Comparison of ENCODE assay signal across 33 cellular contexts in genomic region chr2:135557533-135557932, GRCh38. TPM values are rescaled to one million over a fixed set of nuclear protein-coding genes. Genes with fewer than 3 reads are reported as not detected.
DNase-seq lines count a peak whose midpoint lies in the region; ATAC-seq and TF ChIP-seq lines count a peak whose summit lies in the region.
"Had no signal": no experiment of that assay in that cellular context is flagged by ENCODE, and none has a peak within 500 bp of the region (broad histone marks: within the 10 kb centered on the region; RNA-seq: fewer than 3 reads in every experiment).

No MANE protein-coding gene starts in this region.

- no peaks in the 10 kb centered on the region for H3K9me3 Mint-ChIP-seq in activated T-helper 17 cell treated with anti-CD3 and anti-CD28 coated beads, Interleukin-2, amount 50 U/mL, for 72 hours
- H3K9me3 Mint-ChIP-seq: activated naive CD4-positive, alpha-beta T cell treated with anti-CD3 and anti-CD28 coated beads, Interleukin-2, amount 10 ng/mL, durations not matched to agents 7 days and 5 days; CD4-positive, alpha-beta T cell; GM23338 had no signal

- no peaks in the 10 kb centered on the region for H3K36me3 Mint-ChIP-seq in activated T-helper 17 cell treated with anti-CD3 and anti-CD28 coated beads, Interleukin-2, amount 50 U/mL, for 72 hours (ENCODE audit: low read depth)
- H3K36me3 Mint-ChIP-seq: naive B cell had no signal

- no peak overlapping the region for H4K8ac ChIP-seq in mesendoderm (ENCODE audit: low read depth, low read length)

- H3K27me3 Mint-ChIP-seq in activated T-helper 17 cell treated with anti-CD3 and anti-CD28 coated beads, Interleukin-2, amount 50 U/mL, for 72 hours = no peaks in the 10 kb centered on the region
- H3K27me3 Mint-ChIP-seq: activated naive CD4-positive, alpha-beta T cell treated with anti-CD3 and anti-CD28 coated beads, Interleukin-2, amount 10 ng/mL, durations not matched to agents 7 days and 5 days; CD4-positive, alpha-beta T cell; naive B cell had no signal

- no peak for ATAC-seq in activated T-helper 17 cell treated with anti-CD3 and anti-CD28 coated beads, Interleukin-2, amount 50 U/mL, for 72 hours (replicated peaks)
- ATAC-seq in left ventricle myocardium superior = peak; percentile 95
- ATAC-seq in psoas muscle = peak; percentile 79 to 93 (median 86)
- ATAC-seq in HG02870 (IDR thresholded peaks at IDR 0.05; ENCODE audit: unreplicated experiment) = no peak
- no peak for ATAC-seq in HG03135 (IDR thresholded peaks at IDR 0.05; ENCODE audit: unreplicated experiment)
- ATAC-seq: A549, GM23338, PC-3, SK-N-SH treated with all-trans-retinoic acid at 6 μM for 48 hours had no signal

- no peak overlapping the region for H2BK120ac ChIP-seq in mesendoderm (ENCODE audit: low read depth, low read length)

- H3K9ac ChIP-seq in mesendoderm (ENCODE audit: low read length) = no peak overlapping the region

- no peak overlapping the region for H2AK5ac ChIP-seq in mesendoderm (ENCODE audit: low read length)

- intact Hi-C loops in left ventricle myocardium superior (cut with micrococcal nuclease) (no loop called here), psoas muscle (cut with DNase I) (no loop called here)

- H3K56ac ChIP-seq in mesendoderm (ENCODE audit: low read length) = no peak overlapping the region

- H3K18ac ChIP-seq in mesendoderm (ENCODE audit: low read length) = no peak overlapping the region

- 15 to 25% (median 25%) methylated on average over 1 of the region's 1 CpG for WGBS in psoas muscle, 3 donors
- no CpG with 5 or more reads among the region's 1 CpG for WGBS in mesendoderm (ENCODE audit: extremely low coverage, insufficient coverage, low lambda C conversion rate)

- no peak overlapping the region for H4K5ac ChIP-seq in mesendoderm (ENCODE audit: low read length)

- DNase-seq in COLO829 (ENCODE audit: low spot score) (peak; percentile 10), left ventricle myocardium superior (no peak), psoas muscle (no peak), mesendoderm (no peak), caudate nucleus (lab: John Stamatoyannopoulos, UW) (no peak)
- DNase-seq: activated CD4-positive, CD25-positive, alpha-beta regulatory T cell; activated naive CD4-positive, alpha-beta T cell treated with anti-CD3 and anti-CD28 coated beads, Interleukin-2, amount 10 ng/mL, durations not matched to agents 7 days and 5 days; AML-193; CD4-positive, alpha-beta T cell; EL; esophagus squamous epithelium; KG1; midbrain; MM.1S; naive B cell; NCI-H1105 treated with DMSO at 0.1 percent for 48 hours; NCI-H2029; NCI-H2227 treated with DMSO at 0.1 percent for 48 hours; NCI-H526; NK-92 treated with Interleukin-12 subunit alpha and Interleukin-12 subunit beta, amount 100 ng/mL, for 24 hours; PC-3; stimulated activated naive CD4-positive, alpha-beta T cell treated with Interleukin-2 at 50 U/mL for 16 hours had no signal

- TF ChIP-seq CTCF in psoas muscle (IDR thresholded peaks at IDR 0.05) = no peak

- H3K4me2 ChIP-seq in mesendoderm (ENCODE audit: low read length) = no peak overlapping the region
- H3K4me2 ChIP-seq: A549, GM23338 had no signal

- H3K23ac ChIP-seq in mesendoderm (ENCODE audit: low read length) = no peak overlapping the region

- H3K27ac Mint-ChIP-seq in activated T-helper 17 cell treated with anti-CD3 and anti-CD28 coated beads, Interleukin-2, amount 50 U/mL, for 72 hours = peak overlapping the region; percentile 18
- H3K27ac Mint-ChIP-seq: activated naive CD4-positive, alpha-beta T cell treated with anti-CD3 and anti-CD28 coated beads, Interleukin-2, amount 10 ng/mL, durations not matched to agents 7 days and 5 days; CD4-positive, alpha-beta T cell; T-helper 1 cell treated with Interleukin-12 subunit alpha and Interleukin-12 subunit beta and Interleukin-4 antibody, amounts not matched to agents 30 μg/mL and 1 μg/mL, for 36 hours had no signal

- no peak overlapping the region for H2BK5ac ChIP-seq in mesendoderm (ENCODE audit: low read length)

- peaks cover 14% of the 10 kb centered on the region for H3K4me1 Mint-ChIP-seq in activated T-helper 17 cell treated with anti-CD3 and anti-CD28 coated beads, Interleukin-2, amount 50 U/mL, for 72 hours
- H3K4me1 Mint-ChIP-seq: activated naive CD4-positive, alpha-beta T cell treated with anti-CD3 and anti-CD28 coated beads, Interleukin-2, amount 10 ng/mL, durations not matched to agents 7 days and 5 days had no signal

- no peaks in the 10 kb centered on the region for H3K9me3 ChIP-seq in psoas muscle
- H3K9me3 ChIP-seq: A549, adrenal gland, esophagus squamous epithelium, neutrophil, prostate gland had no signal

- no peak overlapping the region for H3K4me3 Mint-ChIP-seq in activated T-helper 17 cell treated with anti-CD3 and anti-CD28 coated beads, Interleukin-2, amount 50 U/mL, for 72 hours
- H3K4me3 Mint-ChIP-seq: activated naive CD4-positive, alpha-beta T cell treated with anti-CD3 and anti-CD28 coated beads, Interleukin-2, amount 10 ng/mL, durations not matched to agents 7 days and 5 days; CD4-positive, alpha-beta T cell; GM23338; naive B cell; T-helper 1 cell treated with Interleukin-12 subunit alpha and Interleukin-12 subunit beta and Interleukin-4 antibody, amounts not matched to agents 30 μg/mL and 1 μg/mL, for 36 hours had no signal

- H3K27ac ChIP-seq in psoas muscle (no peak overlapping the region), mesendoderm (ENCODE audit: low read depth, low read length) (no peak overlapping the region), caudate nucleus (ENCODE audit: low read depth, low read length) (no peak overlapping the region)
- H3K27ac ChIP-seq: A549, adrenal gland, esophagus squamous epithelium, neutrophil, prostate gland, skin epidermis had no signal

- peaks cover 14% of the 10 kb centered on the region for H3K79me1 ChIP-seq in mesendoderm (ENCODE audit: low read length)

- H3K36me3 ChIP-seq in psoas muscle (ENCODE audit: insufficient read depth in 1 of 2, low read depth in 1 of 2) (no peaks in the 10 kb centered on the region), mesendoderm (ENCODE audit: control insufficient read depth, insufficient read depth, low read length) (no peaks in the 10 kb centered on the region)
- H3K36me3 ChIP-seq: adrenal gland, esophagus squamous epithelium, neutrophil, prostate gland had no signal

- H3K4ac ChIP-seq in mesendoderm (ENCODE audit: low read depth, low read length) = no peak overlapping the region

- no peaks in the 10 kb centered on the region for H3K27me3 ChIP-seq in psoas muscle (ENCODE audit: insufficient read depth in 3 of 3, low read length in 2 of 3)
- H3K27me3 ChIP-seq in mesendoderm (ENCODE audit: insufficient read depth, low read length, poor library complexity) = no peaks in the 10 kb centered on the region
- H3K27me3 ChIP-seq: adrenal gland, esophagus squamous epithelium, neutrophil had no signal

- H2BK15ac ChIP-seq in mesendoderm (replicated peaks; ENCODE audit: low read depth) = no peak overlapping the region

- H3K79me2 ChIP-seq in mesendoderm (ENCODE audit: control insufficient read depth, insufficient read depth, low read length) = peaks cover 20% of the 10 kb centered on the region

- no peak overlapping the region for H3K4me3 ChIP-seq in psoas muscle
- no peak overlapping the region for H3K4me3 ChIP-seq in mesendoderm (ENCODE audit: low read length)
- H3K4me3 ChIP-seq: A549, adrenal gland, esophagus squamous epithelium, GM23338, prostate gland, skin epidermis had no signal

- H3K4me1 ChIP-seq in psoas muscle = peaks cover 22% of the 10 kb centered on the region
- no peaks in the 10 kb centered on the region for H3K4me1 ChIP-seq in mesendoderm (ENCODE audit: control insufficient read depth, low read depth, low read length)
- H3K4me1 ChIP-seq: adrenal gland, esophagus squamous epithelium, prostate gland had no signal

RNA-seq across cellular contexts. Expression of gene R3HDM1, which starts 26.2 kb away (rescaled TPM):
- 10 to 100 TPM; 30.3 to 51.5 TPM for total RNA-seq in activated T-helper 17 cell treated with anti-CD3 and anti-CD28 coated beads, Interleukin-2, amount 50 U/mL, for 72 hours
- 17.7 TPM for total RNA-seq in left ventricle myocardium superior
- total RNA-seq in psoas muscle = 10 to 100 TPM; 17.5 to 25.3 (median 22.1) TPM
- polyA plus RNA-seq in psoas muscle = 10 to 100 TPM in 1 of 3 donors, 1 to 10 TPM in 2; 4.6 to 24.7 (median 9.0) TPM
- polyA plus RNA-seq in mesendoderm (2013, experiment 1 of 2) = 62.2 TPM
- polyA plus RNA-seq in mesendoderm (2013, experiment 2 of 2) = 61.4 TPM

RNA-seq across cellular contexts. Expression of gene ZRANB3, which starts 26.5 kb away (rescaled TPM):
- 10 to 100 TPM in 1 of 2 donors, 1 to 10 TPM in 1; 8.6 to 20.0 TPM for total RNA-seq in activated T-helper 17 cell treated with anti-CD3 and anti-CD28 coated beads, Interleukin-2, amount 50 U/mL, for 72 hours
- total RNA-seq in left ventricle myocardium superior (2.7 TPM), psoas muscle (1 to 10 TPM; 4.0 to 6.4 (median 4.8) TPM)
- 1 to 10 TPM; 1.3 to 3.1 (median 2.1) TPM for polyA plus RNA-seq in psoas muscle
- polyA plus RNA-seq in mesendoderm (2013, experiment 1 of 2) = 6.8 TPM
- polyA plus RNA-seq in mesendoderm (2013, experiment 2 of 2) = 7.2 TPM

Comparison
In these comparisons a context has a peak if more than half of its experiments do, and no peak if none do; other contexts are left out.
1. ATAC-seq: peak in left ventricle myocardium superior (single experiment) and psoas muscle (4 of 4); none in activated T-helper 17 cell treated with anti-CD3 and anti-CD28 coated beads, Interleukin-2, amount 50 U/mL, for 72 hours (single experiment), HG02870 (single experiment) and HG03135 (single experiment).